ENCODE assay signal across 10 cellular contexts in genomic region chr4:150986085-150986484, GRCh38. TPM values are rescaled to one million over a fixed set of nuclear protein-coding genes. Genes with fewer than 3 reads are reported as not detected.
DNase-seq lines count a peak whose midpoint lies in the region; ATAC-seq, FAIRE-seq and TF ChIP-seq lines count a peak whose summit lies in the region.
"Had no signal": no experiment of that assay in that cellular context is flagged by ENCODE, and none has a peak within 500 bp of the region (broad histone marks: within the 10 kb centered on the region; RNA-seq: fewer than 3 reads in every experiment).

No MANE protein-coding gene starts in this region.

- no peaks in the 10 kb centered on the region for H3K9me3 ChIP-seq in thyroid gland

- DNase-seq in GM18507 (ENCODE audit: extremely low spot score, insufficient read length, low read depth) (no peak), thyroid gland (no peak), T1000 (lab: John Stamatoyannopoulos, UW) (no peak), SKM-1 (lab: John Stamatoyannopoulos, UW; ENCODE audit: unreplicated experiment) (no peak), NOMO-1 (lab: John Stamatoyannopoulos, UW; ENCODE audit: unreplicated experiment in 2 of 2) (no peak)
- DNase-seq in stimulated activated CD4-positive, alpha-beta T cell treated with anti-CD3 and anti-CD28 coated beads, Interleukin-1b, Interleukin-23, amount 100 ng/mL, for 48 hours, result peak; percentile 34
- DNase-seq: CD4-positive, alpha-beta memory T cell; T-helper 1 cell had no signal

- TF ChIP-seq CTCF in thyroid gland (IDR thresholded peaks at IDR 0.05), result no peak

- H3K36me3 ChIP-seq in thyroid gland, result no peaks in the 10 kb centered on the region

- no peaks in the 10 kb centered on the region for H3K4me1 ChIP-seq in thyroid gland

- intact Hi-C loops in thyroid gland (cut with DNase I), result no loop called here

- ATAC-seq in GM19452 (IDR thresholded peaks at IDR 0.05; ENCODE audit: unreplicated experiment) (peak; percentile 55), HG03045 (IDR thresholded peaks at IDR 0.05; ENCODE audit: unreplicated experiment) (peak; percentile 65)

- H3K27ac ChIP-seq in thyroid gland, result no peak overlapping the region

- H3K27me3 ChIP-seq in thyroid gland, result no peaks in the 10 kb centered on the region

- no peak for TF ChIP-seq POLR2A in thyroid gland (IDR thresholded peaks at IDR 0.05)

- H3K4me3 ChIP-seq in thyroid gland (replicated peaks in 1 of 3), result no peak overlapping the region

- peak; percentile 87 for FAIRE-seq in GM18507 (lab: Jason Lieb, UNC)

- WGBS in thyroid gland, 2 donors, result 81 to 83% methylated on average over 4 of the region's 4 CpGs

RNA-seq across cellular contexts. Expression of gene LRBA, which starts 29.0 kb away (rescaled TPM):
- total RNA-seq in thyroid gland, result 100 to 1,000 TPM in 3 of 4 donors, 10 to 100 TPM in 1; 98.9 to 127 (median 113) TPM
